Comparison of ENCODE assay signal across 7 cellular contexts in the genomic region with DNA sequence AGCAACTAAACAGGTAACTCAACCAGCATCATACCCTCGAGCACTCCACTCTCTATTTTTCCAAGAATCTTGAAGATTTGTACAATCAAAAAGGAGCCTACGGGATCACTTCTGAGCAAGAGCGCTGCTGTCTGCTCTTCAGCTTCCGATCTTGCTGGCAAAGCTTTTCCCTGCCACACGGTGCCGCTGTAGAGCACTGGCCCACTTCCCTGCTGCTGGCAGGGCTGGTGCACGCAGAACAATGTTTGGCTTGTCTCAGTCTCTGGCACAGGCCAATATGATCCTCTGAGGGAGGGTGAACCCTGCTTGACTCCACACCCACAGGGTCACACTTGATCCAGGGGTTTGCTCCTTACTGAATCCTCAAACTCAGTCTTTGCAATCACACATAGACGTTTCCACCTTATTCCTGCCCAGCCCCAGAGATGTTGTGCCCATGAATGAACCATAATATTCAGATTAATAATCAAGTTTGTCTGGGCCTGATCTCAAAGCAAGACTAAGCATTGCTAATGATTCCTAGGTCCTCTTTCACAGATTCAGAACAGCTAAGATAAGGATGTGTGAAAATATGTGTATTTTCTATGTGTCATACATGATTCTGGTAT.
DNase-seq lines count a peak whose midpoint lies in the region; ATAC-seq and TF ChIP-seq lines count a peak whose summit lies in the region.

No MANE protein-coding gene starts in this region.

- peak; percentile 95 for TF ChIP-seq CTCF in GM12865 (IDR thresholded peaks at IDR 0.05; ENCODE audit: insufficient read depth, low read depth, low read length, missing control alignments)
- TF ChIP-seq CTCF in tibial nerve (IDR thresholded peaks at IDR 0.05), result peak; percentile 76 to 90 (median 79)

- 18 to 22% methylated on average over 8 of the region's 8 CpGs for WGBS in tibial nerve, 2 donors

- peak; percentile 73 for TF ChIP-seq RAD21 in Ishikawa (IDR thresholded peaks at IDR 0.05; ENCODE audit: low read depth)

- ATAC-seq in GM21576 (IDR thresholded peaks at IDR 0.05; ENCODE audit: unreplicated experiment), result peak; percentile 81

- no peaks in the 10 kb centered on the region for H3K36me3 ChIP-seq in tibial nerve

- H3K4me3 ChIP-seq in GM12865 (ENCODE audit: low read depth, low read length) (no peak overlapping the region), tibial nerve (no peak overlapping the region)

- DNase-seq in GM12865 (ENCODE audit: low read depth), result peak; percentile 59
- DNase-seq in T-helper 9 cell, result peak; percentile 1
- peak; percentile 82 for DNase-seq in ecto neural progenitor cell (ENCODE audit: low spot score)
- DNase-seq in medulla oblongata (ENCODE audit: extremely low spot score), result peak; percentile 95
- DNase-seq in tibial nerve (ENCODE audit: low spot score in 2 of 2), result peak; percentile 36 to 38

- peak overlapping the region in 1 of 4 donors; percentile 3 for H3K27ac ChIP-seq in tibial nerve

- TF ChIP-seq EP300 in Ishikawa (IDR thresholded peaks at IDR 0.05; ENCODE audit: borderline replicate concordance), result no peak
- peak in 1 of 2 donors; percentile 81 for TF ChIP-seq EP300 in tibial nerve (IDR thresholded peaks at IDR 0.05)

- H3K27me3 ChIP-seq in tibial nerve, result no peaks in the 10 kb centered on the region

- H3K4me1 ChIP-seq in tibial nerve, result peaks cover 0 to 53% (median 12%) of the 10 kb centered on the region in 4 donors

- peaks cover 0 to 2% (median 0%) of the 10 kb centered on the region in 4 donors for H3K9me3 ChIP-seq in tibial nerve

- TF ChIP-seq POLR2A in tibial nerve (IDR thresholded peaks at IDR 0.05), result no peak

TF ChIP-seq in Ishikawa, 13 proteins besides CTCF, POLR2A, EP300 and RAD21:
- peak; percentile 32; the same call in 1 of the 2 replicates for TF ChIP-seq NFIC (IDR thresholded peaks at IDR 0.05)
- no peak for TF ChIP-seq TCF12 (IDR thresholded peaks at IDR 0.05; ENCODE audit: low read depth)
- no peak for TF ChIP-seq EGR1 (IDR thresholded peaks at IDR 0.05)
- TF ChIP-seq YY1 (IDR thresholded peaks at IDR 0.05; ENCODE audit: low read depth), result no peak

Comparison
In these comparisons a context has a peak if more than half of its experiments do, and no peak if none do; other contexts are left out.
1. DNase-seq: peak in every context shown above with its lines; median percentile 95 in medulla oblongata; 82 in ecto neural progenitor cell; 59 in GM12865; 37 in tibial nerve; 1 in T-helper 9 cell.